In genomic region chr2:39228413-39229209, GRCh38 we compare ENCODE assay signal across 9 cellular contexts. TPM values are rescaled to one million over a fixed set of nuclear protein-coding genes. Genes with fewer than 3 reads are reported as not detected.
DNase-seq lines count a peak whose midpoint lies in the region; TF ChIP-seq lines count a peak whose summit lies in the region.
"Had no signal": no experiment of that assay in that cellular context is flagged by ENCODE, and none has a peak within 500 bp of the region (broad histone marks: within the 10 kb centered on the region; RNA-seq: fewer than 3 reads in every experiment).

No MANE protein-coding gene starts in this region.

- no peaks in the 10 kb centered on the region for H3K36me3 Mint-ChIP-seq in activated CD4-positive, alpha-beta T cell treated with anti-CD3 and anti-CD28 coated beads, Interleukin-2, amount 10 ng/mL, durations not matched to agents 24 days and 14 days (ENCODE audit: low read depth)

- H3K27ac Mint-ChIP-seq in activated CD4-positive, alpha-beta T cell treated with anti-CD3 and anti-CD28 coated beads, Interleukin-2, amount 10 ng/mL, durations not matched to agents 24 days and 14 days, result peak overlapping the region; percentile 87

- no peaks in the 10 kb centered on the region for H3K9me3 ChIP-seq in neural cell (ENCODE audit: low read length)

- no peaks in the 10 kb centered on the region for H3K36me3 ChIP-seq in neural cell (ENCODE audit: insufficient read depth, low read length)

- no peaks in the 10 kb centered on the region for H3K27me3 ChIP-seq in dorsolateral prefrontal cortex
- H3K27me3 ChIP-seq in neural cell (ENCODE audit: insufficient read depth, low read depth, low read length), result no peaks in the 10 kb centered on the region

- intact Hi-C loops in activated CD4-positive, alpha-beta T cell treated with anti-CD3 and anti-CD28 coated beads, Interleukin-2, amount 10 ng/mL, durations not matched to agents 24 days and 14 days (cut with micrococcal nuclease), result loop anchor here (1.0 to 10.0 kb wide), 5 partner anchors 104 to 484 kb away; no protein-coding TSS in a partner anchor
- intact Hi-C loops in dorsolateral prefrontal cortex (cut with DNase I), result loop anchor here (2.0 to 10.0 kb wide), 3 partner anchors 106 to 284 kb away; partner anchors contain the start of gene SOS1 (in 2 of the 2)

- H3K4me2 ChIP-seq in neural cell (ENCODE audit: low read length), result no peak overlapping the region

- TF ChIP-seq CTCF in dorsolateral prefrontal cortex (IDR thresholded peaks at IDR 0.05 in 54 of 56, conservative IDR thresholded peaks at IDR 0.05 in 2 of 56; ENCODE audit: low read depth in 1 of 56, partially characterized antibody in 56 of 56) (peak in 17 of 56 donors; percentile 0 to 62 (median 28)), neural cell (IDR thresholded peaks at IDR 0.05; ENCODE audit: poor library complexity, severe bottlenecking) (peak; percentile 30)

- in situ Hi-C loops in KBM-7 (cut with MboI; ENCODE audit: low pct_unique_long_range_greater_than_20kb, low sequenced_read_pairs), result loop anchor here (25.0 kb wide), 1 partner anchor 166 kb away; no protein-coding TSS in a partner anchor

- H2AFZ ChIP-seq in neural cell (ENCODE audit: low read depth, low read length), result no peak overlapping the region

- H3K9ac ChIP-seq in neural cell (ENCODE audit: low read length), result no peak overlapping the region

- H3F3A ChIP-seq in neural cell (ENCODE audit: insufficient read depth, low read length, poor library complexity, severe bottlenecking), result no peaks in the 10 kb centered on the region

- no peaks in the 10 kb centered on the region for H3K9me3 Mint-ChIP-seq in activated CD4-positive, alpha-beta T cell treated with anti-CD3 and anti-CD28 coated beads, Interleukin-2, amount 10 ng/mL, durations not matched to agents 24 days and 14 days

- TF ChIP-seq EP300 in neural cell (conservative IDR thresholded peaks at IDR 0.05; ENCODE audit: poor library complexity, severe bottlenecking), result no peak

- DNase-seq in activated CD4-positive, alpha-beta T cell treated with anti-CD3 and anti-CD28 coated beads, Interleukin-2, amount 10 ng/mL, durations not matched to agents 24 days and 14 days, result peak; percentile 81
- no peak for DNase-seq in activated CD4-positive, alpha-beta T cell treated with anti-CD3 and anti-CD28 coated beads for 48 hours
- DNase-seq in KBM-7 (peak; percentile 75), dorsolateral prefrontal cortex (no peak), cerebellum (ENCODE audit: low spot score) (no peak), AG08396 (ENCODE audit: low spot score) (no peak), NCI-H2171 treated with DMSO at 0.1 percent for 48 hours (lab: John Stamatoyannopoulos, UW) (no peak)

- peaks cover 39% of the 10 kb centered on the region for H3K4me1 Mint-ChIP-seq in activated CD4-positive, alpha-beta T cell treated with anti-CD3 and anti-CD28 coated beads, Interleukin-2, amount 10 ng/mL, durations not matched to agents 24 days and 14 days

- H3K27me3 Mint-ChIP-seq in activated CD4-positive, alpha-beta T cell treated with anti-CD3 and anti-CD28 coated beads, Interleukin-2, amount 10 ng/mL, durations not matched to agents 24 days and 14 days, result peaks cover 2% of the 10 kb centered on the region

- H3K4me3 Mint-ChIP-seq in activated CD4-positive, alpha-beta T cell treated with anti-CD3 and anti-CD28 coated beads, Interleukin-2, amount 10 ng/mL, durations not matched to agents 24 days and 14 days, result peak overlapping the region; percentile 63

- H4K20me1 ChIP-seq in neural cell (ENCODE audit: insufficient read depth), result no peaks in the 10 kb centered on the region

- H3K79me2 ChIP-seq in neural cell (replicated peaks; ENCODE audit: insufficient read depth, low read length), result no peaks in the 10 kb centered on the region

- H3K9me2 ChIP-seq in neural cell (ENCODE audit: insufficient read depth, low read length), result no peaks in the 10 kb centered on the region

- peak overlapping the region; percentile 6 to 71 (median 49) for H3K4me3 ChIP-seq in dorsolateral prefrontal cortex
- no peak overlapping the region for H3K4me3 ChIP-seq in neural cell (ENCODE audit: low read length)

- no peak for TF ChIP-seq RAD21 in neural cell (conservative IDR thresholded peaks at IDR 0.05)

- H3K27ac ChIP-seq in dorsolateral prefrontal cortex, result peak overlapping the region in 9 of 59 donors; percentile 22 to 58 (median 44)
- no peak overlapping the region for H3K27ac ChIP-seq in neural cell (ENCODE audit: low read length)

TF ChIP-seq in neural cell, 6 proteins besides CTCF, POLR2A, EP300 and RAD21:
- TF ChIP-seq SMC3 (conservative IDR thresholded peaks at IDR 0.05; ENCODE audit: poor library complexity) (peak; percentile 22), EZH2 (IDR thresholded peaks at IDR 0.05; ENCODE audit: borderline replicate concordance, insufficient read depth, low read length, poor library complexity, severe bottlenecking) (no peak)

RNA-seq across cellular contexts. Expression of gene CDKL4, which starts 15.2 kb away (rescaled TPM):
- not detected in 2 replicates for total RNA-seq in activated CD4-positive, alpha-beta T cell treated with anti-CD3 and anti-CD28 coated beads, Interleukin-2, amount 10 ng/mL, durations not matched to agents 24 days and 14 days
- total RNA-seq in dorsolateral prefrontal cortex (1 to 10 TPM in 105 of 120 experiments, under 1 TPM in 13, not detected in 2; 0.67 to 5.2 (median 2.1) TPM), cerebellum (5.6 TPM)
- not detected in 2 replicates for polyA plus RNA-seq in neural cell
- 3.8 and 6.8 TPM in 2 replicates for polyA minus RNA-seq in neural cell
- polyA plus RNA-seq: BJ had no signal

Comparison
In these comparisons a context has a peak if more than half of its experiments do, and no peak if none do; other contexts are left out.
1. DNase-seq: peak in activated CD4-positive, alpha-beta T cell treated with anti-CD3 and anti-CD28 coated beads, Interleukin-2, amount 10 ng/mL, durations not matched to agents 24 days and 14 days (single experiment) and KBM-7 (single experiment); none in activated CD4-positive, alpha-beta T cell treated with anti-CD3 and anti-CD28 coated beads for 48 hours (single experiment), dorsolateral prefrontal cortex (0 of 10), cerebellum (single experiment), AG08396 (single experiment) and NCI-H2171 treated with DMSO at 0.1 percent for 48 hours (single experiment).